2 cellular contexts compared by ENCODE assay signal in genomic region chr10:18556522-18557147, GRCh38.
TF ChIP-seq lines count a peak whose summit lies in the region.

No MANE protein-coding gene starts in this region.

TF ChIP-seq in HepG2, 621 proteins besides CTCF, POLR2A, EP300 and RAD21:
- TF ChIP-seq ZFAT (CRISPR knock-in tag; conservative IDR thresholded peaks at IDR 0.05) (no peak), IKZF1 (IDR thresholded peaks at IDR 0.05) (0 out of 2 replicates have a peak, but pooled peaks have one; percentile 26), ZNF136 (CRISPR knock-in tag; IDR thresholded peaks at IDR 0.05; ENCODE audit: low read depth) (no peak), FOSL2 (CRISPR knock-in tag; IDR thresholded peaks at IDR 0.05) (no peak), GATAD2A (CRISPR knock-in tag; IDR thresholded peaks at IDR 0.05) (no peak)

TF ChIP-seq in IMR-90, 13 proteins besides CTCF, POLR2A, EP300 and RAD21:
- TF ChIP-seq SMC3 (IDR thresholded peaks at IDR 0.05; ENCODE audit: low read depth, low read length) (no peak), USF2 (IDR thresholded peaks at IDR 0.05; ENCODE audit: low read depth, low read length) (no peak), MAFK (IDR thresholded peaks at IDR 0.05; ENCODE audit: low read depth, low read length) (no peak)
